ENCODE assay signal across 8 cellular contexts in the genomic region with DNA sequence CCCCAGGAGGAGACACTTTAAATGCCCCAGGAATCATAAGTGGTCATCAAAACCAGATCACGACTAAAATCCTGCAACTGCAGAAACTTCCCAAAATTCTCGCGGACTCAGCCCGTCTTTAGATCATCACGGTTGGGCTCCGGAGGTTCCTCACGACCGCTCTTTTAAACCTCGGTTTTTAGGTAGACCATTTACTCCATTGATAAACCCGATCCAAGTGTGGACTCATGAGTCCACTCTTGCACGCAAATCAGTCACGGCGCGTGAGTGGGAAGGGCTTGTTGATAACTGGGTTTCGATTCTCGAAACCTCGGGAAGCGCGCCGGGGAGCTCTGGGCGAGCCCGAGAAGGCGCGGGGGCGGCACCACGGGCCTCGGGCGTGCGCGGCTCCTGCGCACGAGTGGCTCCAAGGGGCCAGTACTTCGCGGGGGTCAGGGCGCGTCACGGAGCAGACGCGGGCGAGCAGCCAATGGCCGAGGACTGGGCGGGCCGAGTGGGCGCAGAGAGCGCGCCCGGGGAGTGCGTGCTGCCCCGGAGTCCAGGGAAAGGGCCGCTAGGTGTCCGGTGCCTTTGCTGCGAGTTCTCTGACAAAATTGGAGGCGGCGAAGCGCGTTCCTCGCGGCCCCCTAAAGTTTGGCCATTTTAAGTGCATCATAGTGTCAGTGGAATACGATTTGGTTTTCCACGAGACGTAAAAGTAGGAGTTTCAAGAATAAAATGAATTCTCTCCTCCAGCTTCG. TPM values are rescaled to one million over a fixed set of nuclear protein-coding genes. Genes with fewer than 3 reads are reported as not detected.
DNase-seq lines count a peak whose midpoint lies in the region; ATAC-seq, FAIRE-seq and TF ChIP-seq lines count a peak whose summit lies in the region.

No MANE protein-coding gene starts in this region.

- TF ChIP-seq POLR2A in endothelial cell of umbilical vein (IDR thresholded peaks at IDR 0.05; ENCODE audit: low read depth, low read length) = no peak

- POLR2A ChIA-PET in endothelial cell of umbilical vein (lab: Charles Lee) = interaction anchor here (1.0 to 1.3 kb wide), 2 partner anchors 14 to 1229 kb away, joined by 3 to 6 read pairs; no protein-coding TSS in a partner anchor

- no peaks in the 10 kb centered on the region for H3K36me3 ChIP-seq in endothelial cell of umbilical vein (ENCODE audit: control insufficient read depth in 2 of 2, extremely low read depth in 1 of 2, insufficient read depth in 2 of 2, low read length in 2 of 2)

- peak; percentile 67 for ATAC-seq in HG03432 (IDR thresholded peaks at IDR 0.05; ENCODE audit: unreplicated experiment)

- CTCF ChIA-PET in endothelial cell of umbilical vein (lab: Charles Lee) = interaction anchor here (0.6 to 3.0 kb wide), 16 partner anchors 8 to 1539 kb away, joined by 3 to 17 read pairs (median 6); no protein-coding TSS in a partner anchor

- H3K9me1 ChIP-seq in endothelial cell of umbilical vein (replicated peaks; ENCODE audit: control insufficient read depth, extremely low read depth, insufficient read depth, low read length) = no peaks in the 10 kb centered on the region

- BruUV-seq in endothelial cell of umbilical vein (replicated peaks; lab: Mats Ljungman, UMichigan) = TSS peak; percentile 76

- H3K4me3 ChIP-seq in endothelial cell of umbilical vein (replicated peaks in 1 of 3; ENCODE audit: insufficient read depth in 1 of 3, low read depth in 1 of 3, low read length in 3 of 3) = peak overlapping the region; percentile 52 to 78 (median 69)

- H3K4me1 Mint-ChIP-seq in mesothelial cell of epicardium = peaks cover 37% of the 10 kb centered on the region

- intact Hi-C loops in endothelial cell of umbilical vein (cut with micrococcal nuclease) = loop anchor here (1.0 to 5.0 kb wide), 18 partner anchors 13 to 1620 kb away; no protein-coding TSS in a partner anchor

- peaks cover 0 to 11% of the 10 kb centered on the region in 2 experiments for H3K27me3 ChIP-seq in endothelial cell of umbilical vein (ENCODE audit: control insufficient read depth in 2 of 2, insufficient read depth in 2 of 2, low read length in 2 of 2)

- TF ChIP-seq CTCF in endothelial cell of umbilical vein (IDR thresholded peaks at IDR 0.05; ENCODE audit: extremely low read depth in 1 of 2, insufficient read depth in 1 of 2, low read depth in 1 of 2, low read length in 2 of 2) (peak in 1 of 2 donors; percentile 36), mesothelial cell of epicardium (IDR thresholded peaks at IDR 0.05; ENCODE audit: unreplicated experiment) (no peak)

- peak overlapping the region; percentile 87 for H3K4me3 Mint-ChIP-seq in mesothelial cell of epicardium

- H2AFZ ChIP-seq in endothelial cell of umbilical vein (ENCODE audit: low read depth, low read length) = peak overlapping the region; percentile 95

- H3K27ac ChIP-seq in endothelial cell of umbilical vein (ENCODE audit: insufficient read depth, low read depth, low read length) = peak overlapping the region; percentile 36

- H3K9ac ChIP-seq in endothelial cell of umbilical vein (replicated peaks; ENCODE audit: extremely low read depth, insufficient read depth, low read length) = peak overlapping the region; percentile 71

- peak overlapping the region; percentile 83 for H3K4me2 ChIP-seq in endothelial cell of umbilical vein (ENCODE audit: insufficient read depth, low read length)

- no peaks in the 10 kb centered on the region for H3K9me3 ChIP-seq in endothelial cell of umbilical vein (replicated peaks; ENCODE audit: control insufficient read depth, insufficient read depth, low read length)

- H3K4me1 ChIP-seq in endothelial cell of umbilical vein (ENCODE audit: control insufficient read depth, extremely low read depth, insufficient read depth, low read length) = peaks cover 8% of the 10 kb centered on the region

- FAIRE-seq in GM19239 (lab: Jason Lieb, UNC) (no peak), endothelial cell of umbilical vein (lab: Jason Lieb, UNC) (peak; percentile 94)

- H4K20me1 ChIP-seq in endothelial cell of umbilical vein (replicated peaks; ENCODE audit: control insufficient read depth, extremely low read depth, insufficient read depth, low read length) = no peaks in the 10 kb centered on the region

- peaks cover 19% of the 10 kb centered on the region for H3K79me2 ChIP-seq in endothelial cell of umbilical vein (ENCODE audit: control insufficient read depth, insufficient read depth, low read length)

- no peaks in the 10 kb centered on the region for H3K36me3 Mint-ChIP-seq in mesothelial cell of epicardium

- dilution Hi-C loops in endothelial cell of umbilical vein (cut with MboI; ENCODE audit: extremely low pct_ligation_motif_present, low sequenced_read_pairs) = no loop called here

- H3K27ac Mint-ChIP-seq in mesothelial cell of epicardium = peak overlapping the region; percentile 97

- peaks cover 9% of the 10 kb centered on the region for H3K27me3 Mint-ChIP-seq in mesothelial cell of epicardium (ENCODE audit: low read depth)

- DNase-seq in Ammon's horn (ENCODE audit: low spot score) = peak; percentile 86
- DNase-seq in GM19239 (ENCODE audit: insufficient read length, low spot score) = peak; percentile 39
- peak; percentile 96 for DNase-seq in NOMO-1 treated with dmso at 0.1 percent for 144 hours (lab: John Stamatoyannopoulos, UW; ENCODE audit: unreplicated experiment)
- DNase-seq in activated T-cell treated with anti-CD3 and anti-CD28 coated beads for 4 hours = peak; percentile 47
- peak; percentile 84 for DNase-seq in endothelial cell of umbilical vein (ENCODE audit: low read depth, low spot score)
- DNase-seq in mesothelial cell of epicardium (ENCODE audit: low spot score in 2 of 2, unreplicated experiment in 2 of 2) = peak; percentile 60 to 81
- DNase-seq in stimulated activated CD8-positive, alpha-beta memory T cell treated with anti-CD3 and anti-CD28 coated beads, Interleukin-15, amount 100 ng/mL, for 4 hours (ENCODE audit: low read depth in 2 of 2) = peak; percentile 24 to 59

- no peaks in the 10 kb centered on the region for H3K9me3 Mint-ChIP-seq in mesothelial cell of epicardium

TF ChIP-seq in endothelial cell of umbilical vein, 7 proteins besides CTCF, POLR2A, EP300 and RAD21:
- no peak for TF ChIP-seq EZH2 (IDR thresholded peaks at IDR 0.05; ENCODE audit: borderline replicate concordance, low read depth, low read length, severe bottlenecking)
- peak; percentile 8 for TF ChIP-seq MYC (IDR thresholded peaks at IDR 0.05; ENCODE audit: low read depth, low read length)
- TF ChIP-seq, protein P1, sequence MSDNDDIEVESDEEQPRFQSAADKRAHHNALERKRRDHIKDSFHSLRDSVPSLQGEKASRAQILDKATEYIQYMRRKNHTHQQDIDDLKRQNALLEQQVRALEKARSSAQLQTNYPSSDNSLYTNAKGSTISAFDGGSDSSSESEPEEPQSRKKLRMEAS (IDR thresholded peaks at IDR 0.05; ENCODE audit: insufficient read depth, insufficient read length) = no peak
- no peak for TF ChIP-seq POLR2AphosphoS5 (IDR thresholded peaks at IDR 0.05; ENCODE audit: insufficient read depth, low read depth, low read length)

RNA-seq across cellular contexts. Expression of gene TENT5A, which starts 0.7 kb away (rescaled TPM):
- total RNA-seq in endothelial cell of umbilical vein (1.2 and 2.4 TPM in 2 replicates), mesothelial cell of epicardium (9.8 to 11.5 TPM (median 10.9 TPM) in 3 replicates)
- polyA plus RNA-seq in endothelial cell of umbilical vein = 0.14 and 0.26 TPM in 2 replicates
- 0.25 and 0.31 TPM in 2 replicates for polyA plus RNA-seq in endothelial cell of umbilical vein (2011; cell fraction: cytosol; rRNA removed)
- 0.95 and 1.5 TPM in 2 replicates for polyA plus RNA-seq in endothelial cell of umbilical vein (2011; cell fraction: nucleus; rRNA removed)
- polyA plus RNA-seq in endothelial cell of umbilical vein (2012) = 2.0 and 3.1 TPM in 2 replicates
- polyA minus RNA-seq in endothelial cell of umbilical vein = 0.15 and 0.53 TPM in 2 replicates
- polyA minus RNA-seq in endothelial cell of umbilical vein (2011; cell fraction: cytosol; rRNA and poly(A)+ RNA removed) = 40.9 TPM
- polyA minus RNA-seq in endothelial cell of umbilical vein (2011; cell fraction: nucleus; rRNA and poly(A)+ RNA removed) = 1.0 and 1.7 TPM in 2 replicates

Comparison
In these comparisons a context has a peak if more than half of its experiments do, and no peak if none do; other contexts are left out.
1. Peak in every context shown above with its lines: DNase-seq, ATAC-seq, H3K4me3 ChIP-seq and H3K27ac ChIP-seq.
2. DNase-seq: peak in every context shown above with its lines; median percentile 96 in NOMO-1 treated with dmso at 0.1 percent for 144 hours; 86 in Ammon's horn; 84 in endothelial cell of umbilical vein; 70 in mesothelial cell of epicardium; 47 in activated T-cell treated with anti-CD3 and anti-CD28 coated beads for 4 hours; 42 in stimulated activated CD8-positive, alpha-beta memory T cell treated with anti-CD3 and anti-CD28 coated beads, Interleukin-15, amount 100 ng/mL, for 4 hours; 39 in GM19239.